8 cellular contexts compared by ENCODE assay signal in genomic region chr11:124622531-124623451, GRCh38. TPM values are rescaled to one million over a fixed set of nuclear protein-coding genes. Genes with fewer than 3 reads are reported as not detected.
DNase-seq lines count a peak whose midpoint lies in the region; ATAC-seq and TF ChIP-seq lines count a peak whose summit lies in the region.

Gene TBRG1 (plus strand): TSS chr11:124622864. CDS start chr11:124623084, 220 bp downstream.

- H3K36me3 ChIP-seq in PC-3 (ENCODE audit: low read depth, low read length) (peaks cover 28% of the 10 kb centered on the region; the same call in 1 of the 2 replicates), mucosa of descending colon (ENCODE audit: low read depth) (no peaks in the 10 kb centered on the region)

- TF ChIP-seq CTCF in PC-3 (conservative IDR thresholded peaks at IDR 0.05; ENCODE audit: low read depth, low read length) = no peak
- no peak for TF ChIP-seq CTCF in mucosa of descending colon (IDR thresholded peaks at IDR 0.05)

- H2AFZ ChIP-seq in PC-3 (ENCODE audit: low read length) = peak within 1 kb of the TSS; percentile 80

- H3K9ac ChIP-seq in PC-3 (ENCODE audit: low read length) = peak within 1 kb of the TSS; percentile 92

- H3K9me2 ChIP-seq in PC-3 (replicated peaks; ENCODE audit: low read length) = no peaks in the 10 kb centered on the region

- H3K4me2 ChIP-seq in PC-3 (ENCODE audit: low read length) = peak within 1 kb of the TSS; percentile 85

- POLR2A ChIA-PET in PC-3 (lab: Charles Lee; ENCODE audit: unreplicated experiment) = interaction anchor here (0.5 to 0.7 kb wide), 8 partner anchors 15 to 1809 kb away, joined by 3 to 9 read pairs (median 4); no protein-coding TSS in a partner anchor

- BruUV-seq in PC-3 (replicated peaks; lab: Mats Ljungman, UMichigan) = TSS peak; percentile 67

- peak within 1 kb of the TSS; percentile 64 for H3K27ac ChIP-seq in PC-3 (ENCODE audit: low read length)
- peak within 1 kb of the TSS; percentile 88 for H3K27ac ChIP-seq in epithelial cell of prostate

- peak; percentile 68 for DNase-seq in DMS 273 treated with DMSO at 0.1 percent for 48 hours (lab: John Stamatoyannopoulos, UW)
- DNase-seq in PC-3 = peak; percentile 88
- peak; percentile 75 for DNase-seq in activated T-cell treated with anti-CD3 and anti-CD28 coated beads for 48 hours (ENCODE audit: low read depth)
- DNase-seq in epithelial cell of prostate (ENCODE audit: low read depth, low spot score) = peak; percentile 39
- peak; percentile 89 to 94 (median 92) for DNase-seq in mucosa of descending colon
- DNase-seq in stimulated activated CD8-positive, alpha-beta memory T cell treated with anti-CD3 and anti-CD28 coated beads, Interleukin-4, amount 100 ng/mL, for 24 hours (ENCODE audit: low read depth) = peak; percentile 76

- TF ChIP-seq EP300 in Ishikawa (IDR thresholded peaks at IDR 0.05; ENCODE audit: borderline replicate concordance) = no peak

- H3K9me3 ChIP-seq in PC-3 (ENCODE audit: low read length) = no peaks in the 10 kb centered on the region
- no peaks in the 10 kb centered on the region for H3K9me3 ChIP-seq in mucosa of descending colon

- H3K4me3 ChIP-seq in PC-3 (ENCODE audit: low read length) (peak within 1 kb of the TSS; percentile 81), mucosa of descending colon (peak within 1 kb of the TSS; percentile 93)

- H3F3A ChIP-seq in PC-3 (ENCODE audit: low read length, unreplicated experiment) = no peaks in the 10 kb centered on the region

- peaks cover 17% of the 10 kb centered on the region for H3K4me1 ChIP-seq in PC-3 (ENCODE audit: insufficient read depth, low read length)
- H3K4me1 ChIP-seq in mucosa of descending colon (ENCODE audit: low read depth) = peaks cover 17% of the 10 kb centered on the region

- intact Hi-C loops in PC-3 (cut with micrococcal nuclease) = loop anchor here (5.0 kb wide), 1 partner anchor 330 kb away; the partner anchor contains the start of gene CCDC15
- intact Hi-C loops in mucosa of descending colon (cut with DNase I, micrococcal nuclease) = no loop called here

- H3K27me3 ChIP-seq in PC-3 (ENCODE audit: low read length) = 0 out of 2 replicates have a peak, but pooled peaks cover 6% of the 10 kb centered on the region

- H3K79me2 ChIP-seq in PC-3 (ENCODE audit: low read length) = peaks cover 31% of the 10 kb centered on the region

- peaks cover 7% of the 10 kb centered on the region; the same call in 1 of the 2 replicates for H4K20me1 ChIP-seq in PC-3 (ENCODE audit: low read length)

- ATAC-seq in GM21529 (IDR thresholded peaks at IDR 0.05; ENCODE audit: unreplicated experiment) (peak; percentile 99), PC-3 (peak; percentile 96), mucosa of descending colon (peak; percentile 98)

- no peak for TF ChIP-seq RAD21 in Ishikawa (IDR thresholded peaks at IDR 0.05; ENCODE audit: low read depth)

- CTCF ChIA-PET in PC-3 (lab: Charles Lee) = interaction anchor here (0.7 to 1.0 kb wide), 2 partner anchors 11 to 46 kb away, joined by 3 to 4 read pairs; no protein-coding TSS in a partner anchor

TF ChIP-seq in Ishikawa, 13 proteins besides CTCF, POLR2A, EP300 and RAD21:
- TF ChIP-seq CREB1 (IDR thresholded peaks at IDR 0.05; ENCODE audit: low read depth) = peak; percentile 89
- TF ChIP-seq MAX (IDR thresholded peaks at IDR 0.05) = 0 out of 2 replicates have a peak, but pooled peaks have one; percentile 4
- TF ChIP-seq TEAD4 (IDR thresholded peaks at IDR 0.05) = no peak
- peak; percentile 91 for TF ChIP-seq TAF1 (IDR thresholded peaks at IDR 0.05; ENCODE audit: low read depth)
- no peak for TF ChIP-seq EGR1 (IDR thresholded peaks at IDR 0.05)
- TF ChIP-seq REST (IDR thresholded peaks at IDR 0.05; ENCODE audit: low read depth) = 0 out of 2 replicates have a peak, but pooled peaks have one; percentile 33
- TF ChIP-seq USF1 (IDR thresholded peaks at IDR 0.05) = no peak

RNA-seq across cellular contexts. Expression of gene TBRG1, which starts in this region (rescaled TPM):
- total RNA-seq in PC-3 (2014; rRNA removed) (20.6 and 21.8 TPM in 2 replicates), mucosa of descending colon (10 to 100 TPM; 26.6 to 45.8 (median 41.8) TPM)

Comparison
In these comparisons a context has a peak if more than half of its experiments do, and no peak if none do; other contexts are left out.
1. Peak in every context shown above with its lines: DNase-seq, ATAC-seq, H3K4me3 ChIP-seq and H3K27ac ChIP-seq.
2. DNase-seq: peak in every context shown above with its lines; median percentile 92 in mucosa of descending colon; 88 in PC-3; 76 in stimulated activated CD8-positive, alpha-beta memory T cell treated with anti-CD3 and anti-CD28 coated beads, Interleukin-4, amount 100 ng/mL, for 24 hours; 75 in activated T-cell treated with anti-CD3 and anti-CD28 coated beads for 48 hours; 68 in DMS 273 treated with DMSO at 0.1 percent for 48 hours; 39 in epithelial cell of prostate.